Comparison of ENCODE assay signal across 8 cellular contexts in the genomic region with DNA sequence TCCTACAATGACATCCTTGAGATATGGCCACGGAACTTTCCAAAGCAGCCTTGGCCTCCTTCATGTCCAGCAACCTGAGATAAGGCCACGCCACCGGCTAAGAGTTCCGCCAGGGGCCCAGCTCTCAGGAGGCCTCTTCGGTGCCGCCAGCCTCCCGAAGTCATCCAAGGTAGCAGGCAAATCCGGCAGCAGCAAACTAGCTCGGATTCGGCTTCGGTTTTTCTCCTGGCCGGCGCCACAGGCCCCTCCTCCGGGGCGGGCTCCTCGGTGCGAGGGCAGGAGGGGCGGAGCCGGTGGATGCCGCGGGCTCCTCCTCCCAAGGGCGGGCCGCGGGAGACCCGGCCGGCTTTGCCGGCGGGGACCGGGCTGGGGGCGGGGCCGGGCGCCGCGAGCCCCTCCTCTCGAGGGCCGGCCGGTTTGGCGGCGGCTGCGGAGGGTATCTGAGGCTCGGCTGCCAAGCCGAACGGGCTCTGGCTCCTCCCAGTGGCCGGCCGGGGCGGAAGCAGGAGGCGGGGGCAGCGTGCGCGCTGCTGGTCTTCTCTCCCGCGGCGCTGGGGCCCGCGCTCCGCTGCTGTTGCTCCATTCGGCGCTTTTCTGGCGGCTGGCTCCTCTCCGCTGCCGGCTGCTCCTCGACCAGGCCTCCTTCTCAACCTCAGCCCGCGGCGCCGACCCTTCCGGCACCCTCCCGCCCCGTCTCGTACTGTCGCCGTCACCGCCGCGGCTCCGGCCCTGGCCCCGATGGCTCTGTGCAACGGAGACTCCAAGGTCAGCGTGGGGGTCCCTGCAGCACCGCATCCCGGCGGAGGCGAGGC. TPM values are rescaled to one million over a fixed set of nuclear protein-coding genes. Genes with fewer than 3 reads are reported as not detected.
DNase-seq lines count a peak whose midpoint lies in the region; ATAC-seq lines count a peak whose summit lies in the region.

A gene (plus strand): TSS at position 518 of the 812 bp plus-strand sequence. CDS start 221 bp downstream, at position 739.

- peaks cover 30% of the 10 kb centered on the region for H3K4me1 Mint-ChIP-seq in activated CD8-positive, alpha-beta memory T cell treated with anti-CD3 and anti-CD28 coated beads, Interleukin-2, amount 10 ng/mL, durations not matched to agents 7 days and 5 days

- peak; percentile 88 for ATAC-seq in GM21381 (IDR thresholded peaks at IDR 0.05; ENCODE audit: unreplicated experiment)
- peak; percentile 91 for ATAC-seq in activated CD8-positive, alpha-beta memory T cell treated with anti-CD3 and anti-CD28 coated beads, Interleukin-2, amount 10 ng/mL, durations not matched to agents 7 days and 5 days

- H3K9ac ChIP-seq in endocrine pancreas (ENCODE audit: control insufficient read depth, insufficient read depth, low read length): peak within 1 kb of the TSS; percentile 93

- H3K27me3 Mint-ChIP-seq in activated CD8-positive, alpha-beta memory T cell treated with anti-CD3 and anti-CD28 coated beads, Interleukin-2, amount 10 ng/mL, durations not matched to agents 7 days and 5 days: no peaks in the 10 kb centered on the region

- DNase-seq in Caki2 (ENCODE audit: low read depth) (peak; percentile 99), HUDEP-2 (lab: John Stamatoyannopoulos, UW; ENCODE audit: unreplicated experiment in 76 of 76) (peak; percentile 33 to 97 (median 91)), NOMO-1 treated with dmso at 0.1 percent for 144 hours (lab: John Stamatoyannopoulos, UW; ENCODE audit: unreplicated experiment) (peak; percentile 99), mesenteric fat pad (ENCODE audit: low spot score) (peak; percentile 98)
- DNase-seq in activated CD8-positive, alpha-beta memory T cell treated with anti-CD3 and anti-CD28 coated beads, Interleukin-2, amount 10 ng/mL, durations not matched to agents 7 days and 5 days: peak; percentile 96
- peak; percentile 91 for DNase-seq in stimulated activated CD8-positive, alpha-beta memory T cell treated with anti-CD3 and anti-CD28 coated beads, Interleukin-15, amount 100 ng/mL, for 24 hours (ENCODE audit: low read depth)

- peaks cover 4% of the 10 kb centered on the region for H3K36me3 Mint-ChIP-seq in activated CD8-positive, alpha-beta memory T cell treated with anti-CD3 and anti-CD28 coated beads, Interleukin-2, amount 10 ng/mL, durations not matched to agents 7 days and 5 days

- in situ Hi-C loops in Caki2 (cut with HindIII; ENCODE audit: low pct_unique_long_range_greater_than_20kb, low sequenced_read_pairs): no loop called here

- CTCF ChIA-PET in activated CD8-positive, alpha-beta memory T cell treated with anti-CD3 and anti-CD28 coated beads, Interleukin-2, amount 10 ng/mL, durations not matched to agents 7 days and 5 days (lab: Charles Lee): interaction anchor here (0.6 to 3.5 kb wide), 13 partner anchors 9 to 516 kb away, joined by 3 to 51 read pairs (median 3); a partner anchor contains a TSS

- no peaks in the 10 kb centered on the region for H3K36me3 ChIP-seq in endocrine pancreas (ENCODE audit: control insufficient read depth, insufficient read depth, low read length)

- no peaks in the 10 kb centered on the region for H3K9me3 ChIP-seq in endocrine pancreas (ENCODE audit: control insufficient read depth, low read length)

- H3K4me3 ChIP-seq in endocrine pancreas (ENCODE audit: control insufficient read depth, insufficient read depth, low read length): peak within 1 kb of the TSS; percentile 90

- peak within 1 kb of the TSS; percentile 94 for H3K27ac Mint-ChIP-seq in activated CD8-positive, alpha-beta memory T cell treated with anti-CD3 and anti-CD28 coated beads, Interleukin-2, amount 10 ng/mL, durations not matched to agents 7 days and 5 days

- H3K4me1 ChIP-seq in endocrine pancreas (ENCODE audit: control insufficient read depth, insufficient read depth, low read length): peaks cover 15% of the 10 kb centered on the region

- no peaks in the 10 kb centered on the region for H3K9me3 Mint-ChIP-seq in activated CD8-positive, alpha-beta memory T cell treated with anti-CD3 and anti-CD28 coated beads, Interleukin-2, amount 10 ng/mL, durations not matched to agents 7 days and 5 days (ENCODE audit: low read depth)

- peak within 1 kb of the TSS; percentile 93 for H3K4me3 Mint-ChIP-seq in activated CD8-positive, alpha-beta memory T cell treated with anti-CD3 and anti-CD28 coated beads, Interleukin-2, amount 10 ng/mL, durations not matched to agents 7 days and 5 days

- no peaks in the 10 kb centered on the region for H3K27me3 ChIP-seq in endocrine pancreas (ENCODE audit: control insufficient read depth, insufficient read depth, low read length)

RNA-seq across cellular contexts. Expression of the gene that starts here (rescaled TPM):
- total RNA-seq in Caki2 (2014; rRNA removed; shearing (Covaris generic); ENCODE audit: low replicate concordance): 29.7 and 29.9 TPM in 2 replicates
- 100 to 1,000 TPM in 1 of 2 experiments, 10 to 100 TPM in 1; 96.9 to 104 TPM for total RNA-seq in activated CD8-positive, alpha-beta memory T cell treated with anti-CD3 and anti-CD28 coated beads, Interleukin-2, amount 10 ng/mL, durations not matched to agents 7 days and 5 days
- total RNA-seq in mesenteric fat pad: 39.0 TPM

Comparison
In these comparisons a context has a peak if more than half of its experiments do, and no peak if none do; other contexts are left out.
1. Peak in every context shown above with its lines: DNase-seq, ATAC-seq and H3K4me3 ChIP-seq.